21 cellular contexts compared by ENCODE assay signal in the genomic region with DNA sequence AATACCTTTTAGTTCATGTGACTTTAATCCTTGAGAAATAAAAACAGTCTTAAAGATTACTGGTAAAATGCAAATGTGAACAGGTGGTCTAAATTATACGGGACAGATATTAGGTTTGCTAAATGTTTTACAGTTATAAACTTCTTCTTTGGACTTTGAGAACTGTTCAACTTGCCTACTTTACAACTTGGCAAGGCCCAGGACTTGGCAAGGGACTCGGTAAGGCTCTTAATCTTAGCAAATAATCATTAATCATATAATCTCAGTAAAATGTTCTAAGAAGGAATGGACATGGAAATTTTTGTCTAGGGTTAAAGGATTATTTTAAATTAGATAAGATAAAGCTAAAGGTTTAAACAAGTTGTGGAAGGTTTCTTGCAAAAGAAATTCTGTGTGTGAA. TPM values are rescaled to one million over a fixed set of nuclear protein-coding genes. Genes with fewer than 3 reads are reported as not detected.
DNase-seq lines count a peak whose midpoint lies in the region; ATAC-seq, FAIRE-seq and TF ChIP-seq lines count a peak whose summit lies in the region.
"Had no signal": no experiment of that assay in that cellular context is flagged by ENCODE, and none has a peak within 500 bp of the region (broad histone marks: within the 10 kb centered on the region; RNA-seq: fewer than 3 reads in every experiment).

No MANE protein-coding gene starts in this region.

- H3K36me3 ChIP-seq in body of pancreas (replicated peaks in 1 of 2; ENCODE audit: insufficient read depth in 1 of 2, low read depth in 2 of 2) (no peaks in the 10 kb centered on the region), kidney (ENCODE audit: control insufficient read depth in 1 of 2, insufficient read depth in 2 of 2, low read length in 2 of 2) (no peaks in the 10 kb centered on the region), stomach (peaks cover 0 to 7% (median 2%) of the 10 kb centered on the region in 4 donors)
- H3K36me3 ChIP-seq in effector memory CD4-positive, alpha-beta T cell (ENCODE audit: control insufficient read depth, insufficient read depth, low read length): no peaks in the 10 kb centered on the region
- H3K36me3 ChIP-seq: BE2C, HAP-1 had no signal

- ATAC-seq in body of pancreas (peak; percentile 16), Right ventricle myocardium superior (ENCODE audit: poor library complexity) (no peak)
- ATAC-seq: GM12878 had no signal

- no peak overlapping the region for H3K9ac ChIP-seq in kidney (ENCODE audit: low read length in 2 of 2)
- H3K9ac ChIP-seq: GM23248 had no signal

- H3K27ac ChIP-seq in VCaP (peak overlapping the region; percentile 16), body of pancreas (peak overlapping the region in 3 of 4 donors; percentile 25 to 60 (median 60)), kidney (ENCODE audit: low read depth in 2 of 2, low read length in 2 of 2) (peak overlapping the region in 1 of 2 donors; percentile 22), stomach (no peak overlapping the region)
- no peak overlapping the region for H3K27ac ChIP-seq in effector memory CD4-positive, alpha-beta T cell (ENCODE audit: insufficient read depth, low read length, poor library complexity, severe bottlenecking)
- H3K27ac ChIP-seq: GM23248 had no signal

- TF ChIP-seq CTCF in VCaP (conservative IDR thresholded peaks at IDR 0.05) (no peak), body of pancreas (IDR thresholded peaks at IDR 0.05) (no peak), kidney (IDR thresholded peaks at IDR 0.05; ENCODE audit: borderline replicate concordance, extremely low read depth, insufficient read depth) (no peak), stomach (IDR thresholded peaks at IDR 0.05) (no peak)

- H3K4me1 ChIP-seq in body of pancreas (peaks cover 41% of the 10 kb centered on the region), kidney (ENCODE audit: control insufficient read depth in 1 of 2, insufficient read depth in 1 of 2, low read depth in 1 of 2, low read length in 2 of 2) (peaks cover 3 to 21% of the 10 kb centered on the region in 2 donors), stomach (peaks cover 8 to 19% (median 11%) of the 10 kb centered on the region in 4 donors)
- H3K4me1 ChIP-seq in effector memory CD4-positive, alpha-beta T cell (ENCODE audit: control insufficient read depth, insufficient read depth, low read length, poor library complexity, severe bottlenecking): peaks cover 4% of the 10 kb centered on the region
- H3K4me1 ChIP-seq: BE2C had no signal

- H3K9me3 ChIP-seq in body of pancreas (no peaks in the 10 kb centered on the region), kidney (ENCODE audit: control insufficient read depth in 1 of 2, low read length in 2 of 2) (no peaks in the 10 kb centered on the region), stomach (no peaks in the 10 kb centered on the region)
- no peaks in the 10 kb centered on the region for H3K9me3 ChIP-seq in effector memory CD4-positive, alpha-beta T cell (ENCODE audit: control insufficient read depth, low read length)
- H3K9me3 ChIP-seq: BE2C, HAP-1 had no signal

- no peak for TF ChIP-seq POLR2A in body of pancreas (IDR thresholded peaks at IDR 0.05)
- no peak for TF ChIP-seq POLR2A in stomach (IDR thresholded peaks at IDR 0.05)

- peak; percentile 66 for FAIRE-seq in kidney (lab: Jason Lieb, UNC)
- FAIRE-seq: A204.1, GM12878 had no signal

- no peak for TF ChIP-seq EP300 in stomach (IDR thresholded peaks at IDR 0.05)

- H3K4me3 ChIP-seq in body of pancreas: no peak overlapping the region
- no peak overlapping the region for H3K4me3 ChIP-seq in kidney (ENCODE audit: low read length in 2 of 2)
- no peak overlapping the region for H3K4me3 ChIP-seq in stomach
- H3K4me3 ChIP-seq in effector memory CD4-positive, alpha-beta T cell (ENCODE audit: insufficient read depth, low read depth, low read length, poor library complexity, severe bottlenecking): no peak overlapping the region
- H3K4me3 ChIP-seq: GM12878, GM23248, HAP-1 had no signal

- DNase-seq in body of pancreas: peak; percentile 42 to 74 (median 55)
- no peak for DNase-seq in kidney
- peak; percentile 73 for DNase-seq in stomach
- no peak for DNase-seq in NCI-H524 (lab: John Stamatoyannopoulos, UW)
- DNase-seq in effector memory CD4-positive, alpha-beta T cell: no peak
- DNase-seq in Right ventricle myocardium superior: no peak
- DNase-seq: ACHN; BE2C; C1 segment of cervical spinal cord; CD4-positive, CD25-positive, alpha-beta regulatory T cell; CD8-positive, alpha-beta memory T cell; COR-L47; DMS 273 treated with DMSO at 0.1 percent for 48 hours; DMS53; DND-41; EL; GM23248 had no signal

- intact Hi-C loops in body of pancreas (cut with DNase I): loop anchor here (10.0 kb wide), 1 partner anchor 57 kb away; a partner anchor contains a TSS
- intact Hi-C loops in kidney (cut with DNase I): no loop called here
- intact Hi-C loops in stomach (cut with DNase I; ENCODE audit: low total_unique reads): no loop called here
- intact Hi-C loops in Right ventricle myocardium superior (cut with DNase I): no loop called here

- no peaks in the 10 kb centered on the region for H3K27me3 ChIP-seq in body of pancreas
- no peaks in the 10 kb centered on the region for H3K27me3 ChIP-seq in stomach
- no peaks in the 10 kb centered on the region for H3K27me3 ChIP-seq in effector memory CD4-positive, alpha-beta T cell (replicated peaks; ENCODE audit: control insufficient read depth, insufficient read depth, low read length, poor library complexity, severe bottlenecking)
- H3K27me3 ChIP-seq: BE2C had no signal

- WGBS in body of pancreas, 2 donors: 15 to 20% methylated on average over 2 of the region's 2 CpGs
- 16 to 35% (median 22%) methylated on average over 2 of the region's 2 CpGs for WGBS in stomach, 5 donors

RNA-seq across cellular contexts. Expression of a gene that starts 4.8 kb away (rescaled TPM):
- total RNA-seq in body of pancreas (10 to 100 TPM; 16.5 to 18.4 TPM), kidney (21.4 TPM), stomach (10 to 100 TPM in 1 of 5 donors, 1 to 10 TPM in 2, under 1 TPM in 1, not detected in 1; 0.58 to 51.8 (median 6.0) TPM), Right ventricle myocardium superior (44.6 TPM)
- polyA plus RNA-seq in kidney (ENCODE audit: insufficient read depth, low read depth, low replicate concordance) (27.8 TPM), stomach (10 to 100 TPM; 10.9 to 12.5 (median 12.1) TPM)

RNA-seq across cellular contexts. Expression of a gene that starts 15.0 kb away (rescaled TPM):
- total RNA-seq in body of pancreas (10 to 100 TPM; 15.6 to 22.1 TPM), kidney (41.0 TPM), stomach (10 to 100 TPM; 20.1 to 47.3 (median 29.2) TPM), Right ventricle myocardium superior (43.4 TPM)
- polyA plus RNA-seq in kidney (ENCODE audit: insufficient read depth, low read depth, low replicate concordance) (32.9 TPM), stomach (10 to 100 TPM; 10.8 to 14.9 (median 11.6) TPM)

RNA-seq across cellular contexts. Expression of a gene that starts 52.1 kb away (rescaled TPM):
- total RNA-seq in body of pancreas (10 to 100 TPM; 81.7 to 99.9 TPM), kidney (71.2 TPM), stomach (100 to 1,000 TPM in 2 of 5 donors, 10 to 100 TPM in 2, not detected in 1; 17.1 to 200 (median 126) TPM), Right ventricle myocardium superior (200 TPM)
- polyA plus RNA-seq in kidney (ENCODE audit: insufficient read depth, low read depth, low replicate concordance) (276 TPM), stomach (100 to 1,000 TPM; 159 to 191 (median 167) TPM)

Comparison
In these comparisons a context has a peak if more than half of its experiments do, and no peak if none do; other contexts are left out.
1. H3K27ac ChIP-seq: peak in VCaP (single experiment) and body of pancreas (3 of 4); none in stomach (0 of 5) and effector memory CD4-positive, alpha-beta T cell (single experiment).
2. DNase-seq: peak in body of pancreas (4 of 4) and stomach (single experiment); none in kidney (single experiment), NCI-H524 (0 of 2), effector memory CD4-positive, alpha-beta T cell (0 of 3) and Right ventricle myocardium superior (single experiment).